ENCODE assay signal across 19 cellular contexts in the genomic region with DNA sequence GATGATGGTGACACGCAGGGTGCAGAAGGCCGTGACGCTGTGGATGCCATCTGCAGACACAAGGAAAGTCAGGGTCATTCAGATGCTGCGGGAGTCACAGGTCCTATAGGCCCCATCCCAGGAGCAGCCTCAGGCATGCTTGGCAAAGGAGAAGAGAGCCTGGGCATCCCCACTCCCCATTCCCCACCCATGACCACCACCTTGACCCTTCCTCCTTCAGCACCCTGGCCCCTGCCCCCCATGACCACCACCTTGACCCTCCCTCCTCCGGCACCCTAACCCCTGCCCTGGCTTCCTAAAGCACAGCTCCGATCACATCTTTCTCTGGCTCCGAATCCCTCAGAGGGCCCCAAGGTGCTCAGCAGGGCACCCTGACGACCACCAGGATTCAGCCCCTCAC.
DNase-seq lines count a peak whose midpoint lies in the region; ATAC-seq, FAIRE-seq and TF ChIP-seq lines count a peak whose summit lies in the region.
"Had no signal": no experiment of that assay in that cellular context is flagged by ENCODE, and none has a peak within 500 bp of the region (broad histone marks: within the 10 kb centered on the region; RNA-seq: fewer than 3 reads in every experiment).

No MANE protein-coding gene starts in this region.

- no peak overlapping the region for H2BK20ac ChIP-seq in H1 (ENCODE audit: low read length)

- no peak overlapping the region for H4K5ac ChIP-seq in H1 (ENCODE audit: insufficient read length, low read depth, low read length)

- H3K27ac Mint-ChIP-seq in neural crest cell (ENCODE audit: unreplicated experiment): peak overlapping the region; percentile 27
- H3K27ac Mint-ChIP-seq: B cell; CD4-positive, alpha-beta T cell had no signal

- H3K4me3 ChIP-seq in BLaER1: no peak overlapping the region
- H3K4me3 ChIP-seq in HCT116 (replicated peaks in 1 of 2; ENCODE audit: low read depth in 1 of 2, low read length in 2 of 2): no peak overlapping the region
- no peak overlapping the region for H3K4me3 ChIP-seq in H1 (ENCODE audit: extremely low read depth in 1 of 4, insufficient read depth in 2 of 4, low read depth in 3 of 4, low read length in 4 of 4)
- H3K4me3 ChIP-seq: GM23248 had no signal

- H3K14ac ChIP-seq in H1 (ENCODE audit: insufficient read length): no peak overlapping the region

- no peak for TF ChIP-seq EP300 in H1 (IDR thresholded peaks at IDR 0.05; ENCODE audit: borderline replicate concordance in 1 of 2, low read depth in 2 of 2, low read length in 2 of 2)

- H4K91ac ChIP-seq in H1 (replicated peaks; ENCODE audit: insufficient read length, low read length): no peak overlapping the region

- WGBS in H1 (ENCODE audit: extremely low coverage in 1 of 2, insufficient coverage in 1 of 2, insufficient read length in 1 of 2, insufficient replicate concordance in 2 of 2, low coverage in 1 of 2, low lambda C conversion rate in 2 of 2, missing lambda C conversion rate in 1 of 2), 2 experiments: 93% methylated on average over 8 of the region's 8 CpGs; no CpG with 5 or more reads in 1 of the 2 experiments

- no peak overlapping the region for H3K23ac ChIP-seq in H1 (ENCODE audit: insufficient read length)

- no peaks in the 10 kb centered on the region for H3K27me3 ChIP-seq in BLaER1
- no peaks in the 10 kb centered on the region for H3K27me3 ChIP-seq in HCT116 (ENCODE audit: insufficient read depth, low read length)
- no peaks in the 10 kb centered on the region for H3K27me3 ChIP-seq in H1 (replicated peaks in 1 of 4; ENCODE audit: control insufficient read depth in 3 of 4, extremely low read depth in 1 of 4, insufficient read depth in 3 of 4, low read length in 3 of 4)

- RAD21 ChIA-PET in HCT116 (lab: Charles Lee; ENCODE audit: low non-redundant PET in 1 of 2, low total read pairs in 2 of 2, uncharacterized antibody in 2 of 2, unreplicated experiment in 2 of 2): no interaction called here

- H3K18ac ChIP-seq in H1 (ENCODE audit: extremely low read depth, low read length): no peak overlapping the region

- H3K56ac ChIP-seq in H1 (replicated peaks; ENCODE audit: insufficient read length, low read depth, low read length): no peak overlapping the region

- H3K36me3 Mint-ChIP-seq in neural crest cell (ENCODE audit: low read depth): no peaks in the 10 kb centered on the region

- no peak overlapping the region for H3K4ac ChIP-seq in H1 (replicated peaks; ENCODE audit: insufficient read length, low read depth, low read length)

- no peak for DNase-seq in HCT116 (ENCODE audit: low read depth, low spot score)
- no peak for DNase-seq in H1 (ENCODE audit: low read depth in 1 of 2, low spot score in 2 of 2)
- no peak for DNase-seq in neural crest cell (ENCODE audit: low read depth, low spot score)
- no peak for DNase-seq in cortex of kidney (lab: John Stamatoyannopoulos, UW)
- DNase-seq in kidney tubule cell (ENCODE audit: low spot score): no peak
- DNase-seq: 8988T; Caco-2; CD4-positive, alpha-beta T cell; GDM1; GM23248; KG1 had no signal

- no peaks in the 10 kb centered on the region for H3K9me3 Mint-ChIP-seq in neural crest cell
- H3K9me3 Mint-ChIP-seq: CD4-positive, alpha-beta T cell had no signal

- BruUV-seq in HCT116 (replicated peaks; lab: Mats Ljungman, UMichigan): no TSS peak

- no peak overlapping the region for H2BK12ac ChIP-seq in H1 (ENCODE audit: low read depth, low read length)

- TF ChIP-seq CTCF in HCT116 (IDR thresholded peaks at IDR 0.05 in 2 of 3, conservative IDR thresholded peaks at IDR 0.05 in 1 of 3; ENCODE audit: borderline replicate concordance in 1 of 3, insufficient read depth in 1 of 3, low read depth in 2 of 3, low read length in 2 of 3) (no peak), H1 (IDR thresholded peaks at IDR 0.05; ENCODE audit: control extremely low read depth in 1 of 3, insufficient read depth in 1 of 3, low read depth in 1 of 3, low read length in 3 of 3) (no peak), neural crest cell (conservative IDR thresholded peaks at IDR 0.05) (no peak)

- no peak overlapping the region for H2AK5ac ChIP-seq in H1 (ENCODE audit: low read depth, low read length)

- H3K9me2 ChIP-seq in HCT116 (ENCODE audit: insufficient read depth): no peaks in the 10 kb centered on the region

- H3K4me2 ChIP-seq in BLaER1 (peak overlapping the region; percentile 76), HCT116 (ENCODE audit: low read length) (peak overlapping the region; percentile 71; the same call in 1 of the 2 replicates), H1 (ENCODE audit: insufficient read depth in 1 of 2, low read depth in 2 of 2, low read length in 2 of 2) (no peak overlapping the region)

- FAIRE-seq in H1 (lab: Jason Lieb, UNC): no peak
- FAIRE-seq: D721Med, GM19239, H54 had no signal

- no peaks in the 10 kb centered on the region for H3K23me2 ChIP-seq in H1 (ENCODE audit: low read depth, low read length)

- H3K9me3 ChIP-seq in BLaER1: no peaks in the 10 kb centered on the region
- no peaks in the 10 kb centered on the region for H3K9me3 ChIP-seq in HCT116 (ENCODE audit: control insufficient read depth in 1 of 2, insufficient read depth in 1 of 2, low read depth in 1 of 2, low read length in 2 of 2)
- no peaks in the 10 kb centered on the region for H3K9me3 ChIP-seq in H1 (ENCODE audit: insufficient read depth in 2 of 2, low read depth in 1 of 2, low read length in 1 of 2)
- H3K9me3 ChIP-seq: Caco-2 had no signal

- H2BK15ac ChIP-seq in H1 (ENCODE audit: low read length): no peak overlapping the region

- H2AFZ ChIP-seq in HCT116 (ENCODE audit: low read depth, low read length, poor library complexity, severe bottlenecking): no peak overlapping the region
- H2AFZ ChIP-seq in H1 (ENCODE audit: low read length): no peak overlapping the region
- H2AFZ ChIP-seq: GM23248 had no signal

- no peak overlapping the region for H2BK120ac ChIP-seq in H1 (replicated peaks; ENCODE audit: low read depth, low read length)

- no peak for TF ChIP-seq POLR2A in HCT116 (IDR thresholded peaks at IDR 0.05; ENCODE audit: borderline replicate concordance, extremely low read depth, insufficient read depth, insufficient read length)
- TF ChIP-seq POLR2A in H1 (IDR thresholded peaks at IDR 0.05; ENCODE audit: control extremely low read depth in 1 of 2, low read depth in 2 of 2, low read length in 2 of 2): no peak

- H3K36me3 ChIP-seq in BLaER1 (peaks cover 4% of the 10 kb centered on the region; the same call in 1 of the 2 replicates), HCT116 (ENCODE audit: control insufficient read depth in 1 of 2, insufficient read depth in 2 of 2, low read length in 2 of 2) (0 out of 4 replicates have a peak, but pooled peaks cover 0 to 5% of the 10 kb centered on the region in 2 experiments), H1 (ENCODE audit: control insufficient read depth in 2 of 4, insufficient read depth in 4 of 4, low read length in 3 of 4) (no peaks in the 10 kb centered on the region; a peak in 1 of 8 replicates)

- no peaks in the 10 kb centered on the region for H3K79me1 ChIP-seq in H1 (ENCODE audit: low read depth, low read length)

- peaks cover 3% of the 10 kb centered on the region for H3K27me3 Mint-ChIP-seq in neural crest cell (ENCODE audit: low read depth)
- H3K27me3 Mint-ChIP-seq: CD4-positive, alpha-beta T cell had no signal

- peak overlapping the region; percentile 0; the same call in 1 of the 2 replicates for H4K8ac ChIP-seq in H1 (ENCODE audit: extremely low read depth, insufficient read depth, low read length)

- H3K4me1 Mint-ChIP-seq in neural crest cell: peaks cover 4% of the 10 kb centered on the region
- H3K4me1 Mint-ChIP-seq: B cell had no signal

- no peaks in the 10 kb centered on the region for H4K20me1 ChIP-seq in BLaER1
- no peaks in the 10 kb centered on the region for H4K20me1 ChIP-seq in HCT116 (ENCODE audit: insufficient read depth)
- peaks cover 0 to 4% of the 10 kb centered on the region in 2 experiments for H4K20me1 ChIP-seq in H1 (replicated peaks in 1 of 2; ENCODE audit: control insufficient read depth in 1 of 2, insufficient read depth in 2 of 2, low read length in 2 of 2)

- POLR2A ChIA-PET in HCT116 (lab: Charles Lee) (no interaction called here), H1 (lab: Charles Lee; ENCODE audit: partially characterized antibody) (interaction anchor here (0.8 kb wide), 1 partner anchor 24 kb away, joined by 3 read pairs; no protein-coding TSS in a partner anchor)

- peaks cover 65% of the 10 kb centered on the region for H3K4me1 ChIP-seq in BLaER1
- H3K4me1 ChIP-seq in HCT116 (ENCODE audit: control insufficient read depth in 1 of 2, insufficient read depth in 2 of 2, low read length in 2 of 2): peaks cover 23 to 56% of the 10 kb centered on the region in 2 experiments
- peaks cover 0 to 3% (median 0%) of the 10 kb centered on the region in 4 experiments; a peak in 2 of 7 replicates for H3K4me1 ChIP-seq in H1 (replicated peaks in 1 of 4; ENCODE audit: control insufficient read depth in 3 of 4, insufficient read depth in 4 of 4, low read length in 3 of 4)
- H3K4me1 ChIP-seq: Caco-2 had no signal

- H3K9ac ChIP-seq in BLaER1: no peak overlapping the region
- no peak overlapping the region for H3K9ac ChIP-seq in HCT116 (ENCODE audit: low read length)
- no peak overlapping the region for H3K9ac ChIP-seq in H1 (replicated peaks in 1 of 4; ENCODE audit: extremely low read depth in 1 of 4, low read depth in 3 of 4, low read length in 3 of 4)
- H3K9ac ChIP-seq: GM23248 had no signal

- H3K79me2 ChIP-seq in HCT116 (ENCODE audit: insufficient read depth, low read length) (no peaks in the 10 kb centered on the region), H1 (ENCODE audit: control insufficient read depth in 1 of 2, insufficient read depth in 2 of 2, low read length in 2 of 2) (no peaks in the 10 kb centered on the region)

- intact Hi-C loops in HCT116 (cut with micrococcal nuclease): no loop called here

- ATAC-seq in HCT116 (no peak), GM18870 (IDR thresholded peaks at IDR 0.05; ENCODE audit: unreplicated experiment) (no peak), HG03135 (IDR thresholded peaks at IDR 0.05; ENCODE audit: unreplicated experiment) (no peak)

- H3K4me3 Mint-ChIP-seq in neural crest cell: no peak overlapping the region
- H3K4me3 Mint-ChIP-seq: B cell; CD4-positive, alpha-beta T cell had no signal

- H3K27ac ChIP-seq in BLaER1 (no peak overlapping the region), HCT116 (ENCODE audit: low read depth, low read length) (no peak overlapping the region), H1 (ENCODE audit: low read depth, low read length) (no peak overlapping the region)
- H3K27ac ChIP-seq: C4-2B, GM23248 had no signal

- peak overlapping the region; percentile 26; the same call in 1 of the 2 replicates for H2BK5ac ChIP-seq in H1 (ENCODE audit: low read depth, low read length)

- CTCF ChIA-PET in HCT116 (lab: Charles Lee) (no interaction called here), H1 (lab: Charles Lee; ENCODE audit: partially characterized antibody) (interaction anchor here (0.6 to 1.1 kb wide), 3 partner anchors 77 to 1405 kb away, joined by 3 read pairs; no protein-coding TSS in a partner anchor)

- TF ChIP-seq RAD21 in HCT116 (IDR thresholded peaks at IDR 0.05; ENCODE audit: low read depth) (no peak), H1 (IDR thresholded peaks at IDR 0.05 in 1 of 2, conservative IDR thresholded peaks at IDR 0.05 in 1 of 2; ENCODE audit: low read depth in 2 of 2, low read length in 2 of 2) (no peak)

TF ChIP-seq in HCT116, 20 proteins besides CTCF, POLR2A, EP300 and RAD21 (continues in another document):
- no peak for TF ChIP-seq POLR2AphosphoS5 (IDR thresholded peaks at IDR 0.05; ENCODE audit: low read depth, low read length)

TF ChIP-seq in H1, 55 proteins besides CTCF, POLR2A, EP300 and RAD21 (continues in another document):
- no peak for TF ChIP-seq SP4 (IDR thresholded peaks at IDR 0.05; ENCODE audit: low read length)

Comparison
In these comparisons a context has a peak if more than half of its experiments do, and no peak if none do; other contexts are left out.
1. H3K4me2 ChIP-seq: peak in BLaER1 (single experiment) and HCT116 (single experiment); none in H1 (0 of 2).